In the genomic region with DNA sequence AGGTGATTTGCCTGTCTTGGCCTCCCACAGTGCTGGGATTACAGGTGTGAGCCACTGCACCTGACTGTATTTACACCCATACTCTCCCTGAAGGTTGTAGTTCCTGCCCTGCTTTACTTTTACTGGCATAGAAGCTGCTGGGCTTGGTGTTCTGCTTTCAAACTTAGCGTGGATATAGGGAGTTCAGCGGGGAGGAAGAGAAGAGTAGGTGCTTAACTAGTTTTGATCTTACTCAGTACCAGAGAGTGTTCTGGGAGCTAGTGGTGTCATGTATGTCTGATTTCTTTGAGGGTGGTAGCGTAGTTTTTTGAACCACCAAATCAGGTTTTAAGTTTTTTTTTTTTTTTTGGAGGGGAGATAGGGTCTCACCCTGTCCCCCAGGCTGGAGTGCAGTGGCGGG, we compare ENCODE assay signal across 13 cellular contexts. TPM values are rescaled to one million over a fixed set of nuclear protein-coding genes. Genes with fewer than 3 reads are reported as not detected.
A peak's percentile ranks its signal among the peaks of the same experiment; 100 is the strongest.
DNase-seq lines count a peak whose midpoint lies in the region; ATAC-seq, FAIRE-seq and TF ChIP-seq lines count a peak whose summit lies in the region.
"Had no signal": no experiment of that assay in that cellular context is flagged by ENCODE, and none has a peak within 500 bp of the region (broad histone marks: within the 10 kb centered on the region; RNA-seq: fewer than 3 reads in every experiment).

No MANE protein-coding gene starts in this region.

- peak; percentile 76 for ATAC-seq in activated CD4-positive, alpha-beta T cell treated with anti-CD3 and anti-CD28 coated beads for 36 hours
- peak; percentile 58 for ATAC-seq in HG02885 (IDR thresholded peaks at IDR 0.05; ENCODE audit: poor library complexity, unreplicated experiment)
- peak; percentile 80 for ATAC-seq in activated T-helper 17 cell treated with anti-CD3 and anti-CD28 coated beads, Interleukin-2, amount 50 U/mL, for 72 hours (replicated peaks)
- no peak for ATAC-seq in HG02623 (IDR thresholded peaks at IDR 0.05; ENCODE audit: unreplicated experiment)
- ATAC-seq: Panc1 had no signal

- peak; percentile 72 for FAIRE-seq in GM19239 (lab: Jason Lieb, UNC)

- CTCF ChIA-PET in activated CD4-positive, alpha-beta T cell treated with anti-CD3 and anti-CD28 coated beads for 36 hours (lab: Charles Lee), result interaction anchor here (0.6 to 1.6 kb wide), 6 partner anchors 10 to 1961 kb away, joined by 3 to 5 read pairs (median 3); no protein-coding TSS in a partner anchor

- H3K4me3 ChIP-seq in foreskin fibroblast (ENCODE audit: low read depth in 1 of 2, low read length in 2 of 2), result no peak overlapping the region

- no peaks in the 10 kb centered on the region for H3K9me3 Mint-ChIP-seq in activated CD4-positive, alpha-beta T cell treated with anti-CD3 and anti-CD28 coated beads for 36 hours (ENCODE audit: low read depth)
- no peaks in the 10 kb centered on the region for H3K9me3 Mint-ChIP-seq in activated T-helper 17 cell treated with anti-CD3 and anti-CD28 coated beads, Interleukin-2, amount 50 U/mL, for 72 hours
- H3K9me3 Mint-ChIP-seq: type B pancreatic cell had no signal

- no peak for TF ChIP-seq CTCF in foreskin fibroblast (IDR thresholded peaks at IDR 0.05; ENCODE audit: low read depth, low read length)

- DNase-seq in activated CD4-positive, alpha-beta T cell treated with anti-CD3 and anti-CD28 coated beads for 36 hours, result peak; percentile 15
- no peak for DNase-seq in activated CD4-positive, alpha-beta T cell treated with anti-CD3 and anti-CD28 coated beads, Interleukin-2, amount 50 U/mL, for 4 hours
- DNase-seq in GM19239 (ENCODE audit: insufficient read length, low spot score) (no peak), NCI-H146 (lab: John Stamatoyannopoulos, UW) (no peak), foreskin fibroblast (no peak)
- DNase-seq: activated CD8-positive, alpha-beta memory T cell treated with anti-CD3 and anti-CD28 coated beads for 24 hours; mesendoderm; NCI-H1105 had no signal

- no peak overlapping the region for H3K4me3 Mint-ChIP-seq in activated CD4-positive, alpha-beta T cell treated with anti-CD3 and anti-CD28 coated beads for 36 hours
- H3K4me3 Mint-ChIP-seq in activated T-helper 17 cell treated with anti-CD3 and anti-CD28 coated beads, Interleukin-2, amount 50 U/mL, for 72 hours, result peak overlapping the region; percentile 59
- H3K4me3 Mint-ChIP-seq: type B pancreatic cell had no signal

- peak overlapping the region; percentile 29 for H3K27ac Mint-ChIP-seq in activated CD4-positive, alpha-beta T cell treated with anti-CD3 and anti-CD28 coated beads for 36 hours
- peak overlapping the region; percentile 48 for H3K27ac Mint-ChIP-seq in activated T-helper 17 cell treated with anti-CD3 and anti-CD28 coated beads, Interleukin-2, amount 50 U/mL, for 72 hours

- intact Hi-C loops in activated CD4-positive, alpha-beta T cell treated with anti-CD3 and anti-CD28 coated beads for 36 hours (cut with DNase I, micrococcal nuclease), result loop anchor here in 1 of 2 experiments (1.0 kb wide), 1 partner anchor 10 kb away; no protein-coding TSS in a partner anchor

- peaks cover 48% of the 10 kb centered on the region for H3K4me1 Mint-ChIP-seq in activated CD4-positive, alpha-beta T cell treated with anti-CD3 and anti-CD28 coated beads for 36 hours
- peaks cover 31% of the 10 kb centered on the region for H3K4me1 Mint-ChIP-seq in activated T-helper 17 cell treated with anti-CD3 and anti-CD28 coated beads, Interleukin-2, amount 50 U/mL, for 72 hours

- POLR2A ChIA-PET in activated CD4-positive, alpha-beta T cell treated with anti-CD3 and anti-CD28 coated beads for 36 hours (lab: Charles Lee), result no interaction called here

- no peaks in the 10 kb centered on the region for H3K27me3 Mint-ChIP-seq in activated CD4-positive, alpha-beta T cell treated with anti-CD3 and anti-CD28 coated beads for 36 hours
- no peaks in the 10 kb centered on the region for H3K27me3 Mint-ChIP-seq in activated T-helper 17 cell treated with anti-CD3 and anti-CD28 coated beads, Interleukin-2, amount 50 U/mL, for 72 hours
- H3K27me3 Mint-ChIP-seq: type B pancreatic cell had no signal

- H3K36me3 Mint-ChIP-seq in activated CD4-positive, alpha-beta T cell treated with anti-CD3 and anti-CD28 coated beads for 36 hours (ENCODE audit: low read depth), result peaks cover 5% of the 10 kb centered on the region
- H3K36me3 Mint-ChIP-seq in activated T-helper 17 cell treated with anti-CD3 and anti-CD28 coated beads, Interleukin-2, amount 50 U/mL, for 72 hours (ENCODE audit: low read depth), result peaks cover 26% of the 10 kb centered on the region

RNA-seq across cellular contexts. Expression of gene RCOR1, which starts 13.8 kb away (rescaled TPM):
- total RNA-seq in activated CD4-positive, alpha-beta T cell treated with anti-CD3 and anti-CD28 coated beads for 36 hours, result 10 to 100 TPM; 14.8 to 15.3 TPM
- 10 to 100 TPM; 16.4 to 23.6 TPM for total RNA-seq in activated T-helper 17 cell treated with anti-CD3 and anti-CD28 coated beads, Interleukin-2, amount 50 U/mL, for 72 hours
